In the genomic region with DNA sequence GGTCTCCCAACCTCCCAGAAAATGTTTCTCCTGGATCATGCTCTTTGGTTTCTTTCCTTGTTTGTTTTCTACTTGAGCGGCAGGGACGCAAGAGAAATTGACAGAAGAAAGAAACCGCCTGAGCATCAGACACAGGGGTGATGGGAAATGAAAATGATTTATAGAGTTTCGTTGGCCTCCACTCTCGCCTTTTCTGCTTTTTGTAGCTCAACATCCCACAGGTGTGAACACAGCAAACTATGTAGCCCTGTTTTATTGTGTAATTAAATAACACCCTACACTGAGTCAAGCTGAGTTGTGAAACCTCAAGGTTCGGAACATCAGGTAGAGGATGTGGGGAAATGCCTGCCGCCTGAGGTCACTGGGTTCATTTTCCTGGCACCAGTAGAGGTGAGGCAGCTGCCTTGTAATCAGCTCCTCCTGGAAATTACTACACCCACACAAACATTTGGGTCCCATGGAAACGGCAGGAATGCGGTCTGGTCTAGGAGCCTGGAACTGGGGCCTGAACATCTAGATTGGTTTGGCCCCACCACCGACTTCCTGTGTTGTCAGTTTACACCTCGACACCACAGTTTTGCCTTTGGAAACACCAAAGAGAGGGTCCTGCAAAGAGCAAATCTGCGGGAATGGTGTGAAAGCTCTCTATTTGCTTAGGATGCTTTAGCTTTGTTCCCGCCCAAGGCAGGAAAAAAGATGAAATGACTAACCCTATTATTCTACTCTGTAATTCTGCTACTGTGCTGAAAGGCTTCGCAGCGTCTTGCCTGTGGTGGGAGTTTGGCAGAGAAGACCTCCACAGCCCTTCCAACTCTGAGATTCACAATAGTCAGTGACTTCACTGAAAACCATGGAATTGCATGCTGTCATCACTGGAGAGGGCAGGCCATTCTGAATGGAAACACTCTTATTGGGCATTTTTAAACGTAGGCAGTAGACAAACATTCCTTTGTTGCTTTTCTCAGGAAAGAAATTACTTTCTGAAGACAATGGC, we compare ENCODE assay signal across 8 cellular contexts. TPM values are rescaled to one million over a fixed set of nuclear protein-coding genes. Genes with fewer than 3 reads are reported as not detected.
DNase-seq lines count a peak whose midpoint lies in the region; ATAC-seq lines count a peak whose summit lies in the region.

No MANE protein-coding gene starts in this region.

- H3K27ac Mint-ChIP-seq in stimulated activated naive CD8-positive, alpha-beta T cell treated with anti-CD3 and anti-CD28 coated beads, Interleukin-15, amount 100 ng/mL, for 72 hours = no peak overlapping the region

- H3K27me3 Mint-ChIP-seq in activated T-cell treated with anti-CD3 and anti-CD28 coated beads, Interleukin-2, amount 50 U/mL, for 4 hours (ENCODE audit: low read depth) = no peaks in the 10 kb centered on the region
- peaks cover 6% of the 10 kb centered on the region for H3K27me3 Mint-ChIP-seq in stimulated activated naive CD8-positive, alpha-beta T cell treated with anti-CD3 and anti-CD28 coated beads, Interleukin-15, amount 100 ng/mL, for 72 hours

- H3K4me3 Mint-ChIP-seq in activated T-cell treated with anti-CD3 and anti-CD28 coated beads, Interleukin-2, amount 50 U/mL, for 4 hours = no peak overlapping the region
- H3K4me3 Mint-ChIP-seq in stimulated activated naive CD8-positive, alpha-beta T cell treated with anti-CD3 and anti-CD28 coated beads, Interleukin-15, amount 100 ng/mL, for 72 hours = no peak overlapping the region

- no CpG with 5 or more reads among the region's 16 CpGs for WGBS in iPS DF 6.9 (ENCODE audit: insufficient coverage, insufficient read length)

- H3K9me3 ChIP-seq in iPS DF 6.9 (ENCODE audit: control insufficient read depth, insufficient read depth, low read length) = no peaks in the 10 kb centered on the region

- peaks cover 24% of the 10 kb centered on the region for H3K4me1 Mint-ChIP-seq in activated T-cell treated with anti-CD3 and anti-CD28 coated beads, Interleukin-2, amount 50 U/mL, for 4 hours (ENCODE audit: low read depth)
- H3K4me1 Mint-ChIP-seq in stimulated activated naive CD8-positive, alpha-beta T cell treated with anti-CD3 and anti-CD28 coated beads, Interleukin-15, amount 100 ng/mL, for 72 hours = peaks cover 26% of the 10 kb centered on the region

- H3K36me3 Mint-ChIP-seq in activated T-cell treated with anti-CD3 and anti-CD28 coated beads, Interleukin-2, amount 50 U/mL, for 4 hours (ENCODE audit: insufficient read depth) = no peaks in the 10 kb centered on the region

- no peaks in the 10 kb centered on the region for H3K36me3 ChIP-seq in iPS DF 6.9 (ENCODE audit: control insufficient read depth, insufficient read depth, low read length)

- DNase-seq in activated effector memory CD4-positive, alpha-beta T cell treated with Interleukin-2 at 50 U/mL for 16 hours = peak; percentile 2
- no peak for DNase-seq in activated effector memory CD4-positive, alpha-beta T cell treated with anti-CD3 and anti-CD28 coated beads, Interleukin-2, amount 50 U/mL, for 16 hours
- peak; percentile 10 for DNase-seq in activated T-cell treated with anti-CD3 and anti-CD28 coated beads, Interleukin-2, amount 50 U/mL, for 4 hours
- peak; percentile 37 for DNase-seq in iPS DF 6.9 (ENCODE audit: low read depth, low spot score)
- DNase-seq in stimulated activated naive CD8-positive, alpha-beta T cell treated with anti-CD3 and anti-CD28 coated beads, Interleukin-15, amount 100 ng/mL, for 72 hours = peak in 1 of 2 donors; percentile 14
- DNase-seq in NCI-H510A treated with DMSO at 0.1 percent for 48 hours (lab: John Stamatoyannopoulos, UW) = no peak

- ATAC-seq in activated T-cell treated with anti-CD3 and anti-CD28 coated beads, Interleukin-2, amount 50 U/mL, for 4 hours = peak; percentile 30 to 84
- peak; percentile 80 for ATAC-seq in stimulated activated naive CD8-positive, alpha-beta T cell treated with anti-CD3 and anti-CD28 coated beads, Interleukin-15, amount 100 ng/mL, for 72 hours
- ATAC-seq in HG02973 (IDR thresholded peaks at IDR 0.05; ENCODE audit: unreplicated experiment) = no peak
- ATAC-seq in GM18858 (IDR thresholded peaks at IDR 0.05; ENCODE audit: unreplicated experiment) = no peak

- no peaks in the 10 kb centered on the region for H3K4me1 ChIP-seq in iPS DF 6.9 (ENCODE audit: control insufficient read depth, insufficient read depth, low read length)

- H3K9me3 Mint-ChIP-seq in activated T-cell treated with anti-CD3 and anti-CD28 coated beads, Interleukin-2, amount 50 U/mL, for 4 hours = no peaks in the 10 kb centered on the region
- no peaks in the 10 kb centered on the region for H3K9me3 Mint-ChIP-seq in stimulated activated naive CD8-positive, alpha-beta T cell treated with anti-CD3 and anti-CD28 coated beads, Interleukin-15, amount 100 ng/mL, for 72 hours

- no peak overlapping the region for H3K27ac ChIP-seq in iPS DF 6.9 (ENCODE audit: low read length)

- H3K4me3 ChIP-seq in iPS DF 6.9 (ENCODE audit: low read length) = no peak overlapping the region

- no peaks in the 10 kb centered on the region for H3K27me3 ChIP-seq in iPS DF 6.9 (ENCODE audit: control insufficient read depth, insufficient read depth, low read length)

RNA-seq across cellular contexts. Expression of a gene that starts 53.0 kb away (rescaled TPM):
- total RNA-seq in activated T-cell treated with anti-CD3 and anti-CD28 coated beads, Interleukin-2, amount 50 U/mL, for 4 hours = 10 to 100 TPM; 28.8 to 30.9 (median 29.3) TPM

RNA-seq across cellular contexts. Expression of a gene that starts 53.1 kb away (rescaled TPM):
- total RNA-seq in activated T-cell treated with anti-CD3 and anti-CD28 coated beads, Interleukin-2, amount 50 U/mL, for 4 hours = 10 to 100 TPM; 22.3 to 26.5 (median 25.5) TPM

Comparison
In these comparisons a context has a peak if more than half of its experiments do, and no peak if none do; other contexts are left out.
1. DNase-seq: peak in activated effector memory CD4-positive, alpha-beta T cell treated with Interleukin-2 at 50 U/mL for 16 hours (single experiment), activated T-cell treated with anti-CD3 and anti-CD28 coated beads, Interleukin-2, amount 50 U/mL, for 4 hours (single experiment) and iPS DF 6.9 (single experiment); none in activated effector memory CD4-positive, alpha-beta T cell treated with anti-CD3 and anti-CD28 coated beads, Interleukin-2, amount 50 U/mL, for 16 hours (single experiment) and NCI-H510A treated with DMSO at 0.1 percent for 48 hours (single experiment).
2. ATAC-seq: peak in activated T-cell treated with anti-CD3 and anti-CD28 coated beads, Interleukin-2, amount 50 U/mL, for 4 hours (2 of 2) and stimulated activated naive CD8-positive, alpha-beta T cell treated with anti-CD3 and anti-CD28 coated beads, Interleukin-15, amount 100 ng/mL, for 72 hours (single experiment); none in HG02973 (single experiment) and GM18858 (single experiment).